5 cellular contexts compared by ENCODE assay signal in genomic region chr5:80850168-80850567, GRCh38.
DNase-seq lines count a peak whose midpoint lies in the region; ATAC-seq, FAIRE-seq and TF ChIP-seq lines count a peak whose summit lies in the region.
"Not testable (repeated sequence)": the region's sequence is repeated elsewhere in the genome, so short reads cannot be mapped to it uniquely, and the experiment has no call there.

No MANE protein-coding gene starts in this region.

- H3K27ac ChIP-seq in HEK293 (ENCODE audit: extremely low read depth, low read depth, low read length); K562 (ENCODE audit: extremely low read depth, low read depth, low read length); endodermal cell (ENCODE audit: low read depth, low read length): not testable (repeated sequence)

- H3K4me3 Mint-ChIP-seq in endodermal cell = not testable (repeated sequence)
- peak overlapping the region; percentile 31 for H3K4me3 Mint-ChIP-seq in endothelial cell (ENCODE audit: unreplicated experiment)

- not testable (repeated sequence) for TF ChIP-seq EP300 in K562 (IDR thresholded peaks at IDR 0.05; ENCODE audit: low read length)

- not testable (repeated sequence) for H3K4me3 ChIP-seq in HEK293 (ENCODE audit: low read depth, low read length); K562
- peak overlapping the region; percentile 5 for H3K4me3 ChIP-seq in adipocyte (ENCODE audit: low read length)
- peak overlapping the region; percentile 7 for H3K4me3 ChIP-seq in endodermal cell (ENCODE audit: low read length)

- H3K4me2 ChIP-seq in K562 (ENCODE audit: insufficient read depth, low read length) = not testable (repeated sequence)

- not testable (repeated sequence) for H3K9ac ChIP-seq in adipocyte (ENCODE audit: low read length); K562 (ENCODE audit: insufficient read depth in 1 of 2, low read depth in 2 of 2, low read length in 2 of 2); endodermal cell (ENCODE audit: extremely low read depth, low read length, poor library complexity, severe bottlenecking)

- in situ Hi-C loops in K562 (cut with MboI) = not testable (repeated sequence)

- not testable (repeated sequence) for H3K9me3 ChIP-seq in HEK293 (ENCODE audit: control insufficient read depth, insufficient read depth, low read depth, low read length); K562 (replicated peaks; ENCODE audit: control insufficient read depth, insufficient read depth, low read depth, low read length)
- peaks cover 10% of the 10 kb centered on the region for H3K9me3 ChIP-seq in adipocyte (ENCODE audit: control insufficient read depth, low read length)
- H3K9me3 ChIP-seq in endodermal cell (ENCODE audit: control insufficient read depth, low read length) = peaks cover 20% of the 10 kb centered on the region

- H3K36me3 ChIP-seq in HEK293 (ENCODE audit: control insufficient read depth in 2 of 2, insufficient read depth in 1 of 2, low read length in 2 of 2); K562 (ENCODE audit: control insufficient read depth, insufficient read depth, low read length): not testable (repeated sequence)
- H3K36me3 ChIP-seq in adipocyte (ENCODE audit: control insufficient read depth, insufficient read depth, low read length, severe bottlenecking) = peaks cover 13% of the 10 kb centered on the region
- peaks cover 19% of the 10 kb centered on the region for H3K36me3 ChIP-seq in endodermal cell (ENCODE audit: control insufficient read depth, insufficient read depth, low read length)

- H3K4me1 Mint-ChIP-seq in endodermal cell = not testable (repeated sequence)
- H3K4me1 Mint-ChIP-seq in endothelial cell (ENCODE audit: unreplicated experiment) = peaks cover 17% of the 10 kb centered on the region

- CTCF ChIA-PET in HEK293 (lab: Yijun Ruan, JAX); K562 (lab: Yijun Ruan, JAX; ENCODE audit: low intra/inter-chr PET ratio): not testable (repeated sequence)

- POLR2A ChIA-PET in HEK293 (lab: Yijun Ruan, JAX) = not testable (repeated sequence)
- POLR2A ChIA-PET in K562 (lab: Yijun Ruan, JAX) = interaction anchor here (0.6 kb wide), 1 partner anchor 28 kb away, joined by 3 read pairs; no protein-coding TSS in a partner anchor

- H3K27me3 ChIP-seq in adipocyte (replicated peaks; ENCODE audit: control insufficient read depth, insufficient read depth, low read length); K562 (ENCODE audit: control insufficient read depth in 2 of 2, insufficient read depth in 2 of 2, low read length in 2 of 2); endodermal cell (ENCODE audit: control insufficient read depth, insufficient read depth, low read length, poor library complexity, severe bottlenecking): not testable (repeated sequence)

- not testable (repeated sequence) for H3K9me1 ChIP-seq in K562 (ENCODE audit: control insufficient read depth, insufficient read depth, low read length)

- TF ChIP-seq POLR2A in K562 (conservative IDR thresholded peaks at IDR 0.05) = not testable (repeated sequence)

- 86% methylated on average over 1 of the region's 1 CpG for WGBS in K562 (ENCODE audit: insufficient coverage, low coverage, missing lambda C conversion rate)
- WGBS in endodermal cell (ENCODE audit: insufficient coverage in 1 of 2, insufficient read length in 1 of 2), 2 experiments = 90 to 100% methylated on average over 1 of the region's 1 CpG

- not testable (repeated sequence) for ATAC-seq in K562

- H3K36me3 Mint-ChIP-seq in endodermal cell (ENCODE audit: low read depth) (peaks cover 47% of the 10 kb centered on the region), endothelial cell (ENCODE audit: low read depth, unreplicated experiment) (peaks cover 38% of the 10 kb centered on the region)

- not testable (repeated sequence) for TF ChIP-seq RAD21 in K562 (CRISPR knock-in tag; conservative IDR thresholded peaks at IDR 0.05 in 1 of 2, IDR thresholded peaks at IDR 0.05 in 1 of 2)

- peaks cover 31% of the 10 kb centered on the region for H3K9me3 Mint-ChIP-seq in endodermal cell
- H3K9me3 Mint-ChIP-seq in endothelial cell (ENCODE audit: unreplicated experiment) = peaks cover 19% of the 10 kb centered on the region

- not testable (repeated sequence) for H2AFZ ChIP-seq in K562 (ENCODE audit: low read depth, low read length)

- not testable (repeated sequence) for H3K4me1 ChIP-seq in HEK293 (ENCODE audit: control insufficient read depth, insufficient read depth, low read length); adipocyte (ENCODE audit: control insufficient read depth, insufficient read depth, low read length); K562 (replicated peaks in 1 of 2; ENCODE audit: control insufficient read depth in 2 of 2, insufficient read depth in 2 of 2, low read length in 2 of 2); endodermal cell (ENCODE audit: control insufficient read depth, insufficient read depth, low read length)

- DNase-seq in adipocyte (ENCODE audit: low read depth); K562 (ENCODE audit: extremely low read depth in 1 of 4, low spot score in 3 of 4); endodermal cell; endothelial cell (ENCODE audit: low spot score): not testable (repeated sequence)

- H3K27me3 Mint-ChIP-seq in endodermal cell (ENCODE audit: insufficient read depth); endothelial cell (ENCODE audit: unreplicated experiment): not testable (repeated sequence)

- not testable (repeated sequence) for H3K79me2 ChIP-seq in K562 (ENCODE audit: control insufficient read depth, insufficient read depth, low read length)

- FAIRE-seq in K562 (lab: Jason Lieb, UNC) = not testable (repeated sequence)

- not testable (repeated sequence) for TF ChIP-seq CTCF in HEK293 (tag by site-specific recombination; IDR thresholded peaks at IDR 0.05); K562 (IDR thresholded peaks at IDR 0.05 in 2 of 3, conservative IDR thresholded peaks at IDR 0.05 in 1 of 3; ENCODE audit: insufficient read depth in 2 of 3, low read depth in 1 of 3, low read length in 3 of 3); endodermal cell (conservative IDR thresholded peaks at IDR 0.05); endothelial cell (IDR thresholded peaks at IDR 0.05; ENCODE audit: unreplicated experiment)

- not testable (repeated sequence) for H4K20me1 ChIP-seq in K562 (replicated peaks; ENCODE audit: control insufficient read depth, insufficient read depth, low read length)

- intact Hi-C loops in K562 (cut with micrococcal nuclease) = not testable (repeated sequence)

- BruUV-seq in K562 (replicated peaks; lab: Mats Ljungman, UMichigan) = not testable (repeated sequence)

- H3K27ac Mint-ChIP-seq in endodermal cell; endothelial cell (ENCODE audit: unreplicated experiment): not testable (repeated sequence)

TF ChIP-seq in HEK293, 187 proteins besides CTCF, POLR2A, EP300 and RAD21:
- TF ChIP-seq ZNF707 (tag by site-specific recombination; IDR thresholded peaks at IDR 0.05) = peak; percentile 97

TF ChIP-seq in K562, 482 proteins besides CTCF, POLR2A, EP300 and RAD21:
- TF ChIP-seq CBX3 (IDR thresholded peaks at IDR 0.05; ENCODE audit: borderline replicate concordance in 1 of 2, low read length in 2 of 2) (0 out of 3 replicates have a peak, but pooled peaks of 1 of the 2 experiments have one; percentile 34), ZNF707 (CRISPR knock-in tag; conservative IDR thresholded peaks at IDR 0.05) (peak; percentile 99), TRIM28 (IDR thresholded peaks at IDR 0.05) (0 out of 2 replicates have a peak, but pooled peaks have one; percentile 58)
